8 cellular contexts compared by ENCODE assay signal in genomic region chr19:29715695-29716581, GRCh38. TPM values are rescaled to one million over a fixed set of nuclear protein-coding genes. Genes with fewer than 3 reads are reported as not detected.
DNase-seq lines count a peak whose midpoint lies in the region; ATAC-seq and TF ChIP-seq lines count a peak whose summit lies in the region.

No MANE protein-coding gene starts in this region.

- TF ChIP-seq CTCF in astrocyte of the spinal cord (IDR thresholded peaks at IDR 0.05; ENCODE audit: low read depth, low read length) (no peak), thoracic aorta (IDR thresholded peaks at IDR 0.05) (no peak)

- peaks cover 20 to 39% of the 10 kb centered on the region in 2 donors for H3K4me1 ChIP-seq in thoracic aorta (ENCODE audit: control insufficient read depth in 1 of 2, low read depth in 2 of 2)

- H3K4me1 Mint-ChIP-seq in activated naive CD4-positive, alpha-beta T cell treated with anti-CD3 and anti-CD28 coated beads for 36 hours (ENCODE audit: low read depth), result peaks cover 39% of the 10 kb centered on the region

- H3K36me3 ChIP-seq in thoracic aorta, result no peaks in the 10 kb centered on the region

- H3K9me3 ChIP-seq in thoracic aorta, result no peaks in the 10 kb centered on the region

- no peaks in the 10 kb centered on the region for H3K27me3 ChIP-seq in thoracic aorta (replicated peaks; ENCODE audit: insufficient read depth)

- H3K4me3 ChIP-seq in astrocyte of the spinal cord (ENCODE audit: low read depth, low read length) (peak overlapping the region; percentile 73), thoracic aorta (peak overlapping the region; percentile 100)

- peaks cover 13% of the 10 kb centered on the region for H3K36me3 Mint-ChIP-seq in activated naive CD4-positive, alpha-beta T cell treated with anti-CD3 and anti-CD28 coated beads for 36 hours (ENCODE audit: low read depth)

- intact Hi-C loops in activated naive CD4-positive, alpha-beta T cell treated with anti-CD3 and anti-CD28 coated beads for 36 hours (cut with micrococcal nuclease), result loop anchor here (1.0 to 10.0 kb wide), 10 partner anchors 11 to 509 kb away; partner anchors contain the start of genes CCNE1, PLEKHF1 and POP4
- intact Hi-C loops in left colon (cut with DNase I, micrococcal nuclease), result loop anchor here (5.0 to 10.0 kb wide), 2 partner anchors 101 to 109 kb away; partner anchors contain the start of gene POP4 (in 1 of the 2)

- H3K27ac Mint-ChIP-seq in activated naive CD4-positive, alpha-beta T cell treated with anti-CD3 and anti-CD28 coated beads for 36 hours, result peak overlapping the region; percentile 97

- no peaks in the 10 kb centered on the region for H3K27me3 Mint-ChIP-seq in activated naive CD4-positive, alpha-beta T cell treated with anti-CD3 and anti-CD28 coated beads for 36 hours (ENCODE audit: low read depth)

- ATAC-seq in left colon (peak; percentile 60), thoracic aorta (ENCODE audit: insufficient number of reproducible peaks, low FRiP score, low read depth) (no peak)

- peak overlapping the region; percentile 90 to 95 for H3K27ac ChIP-seq in thoracic aorta

- CTCF ChIA-PET in activated naive CD4-positive, alpha-beta T cell treated with anti-CD3 and anti-CD28 coated beads for 36 hours (lab: Charles Lee), result interaction anchor here (0.5 to 7.7 kb wide), 38 partner anchors 9 to 1922 kb away, joined by 3 to 145 read pairs (median 5); partner anchors contain the start of genes PLEKHF1 and POP4

- in situ Hi-C loops in KBM-7 (cut with MboI; ENCODE audit: low pct_unique_long_range_greater_than_20kb, low sequenced_read_pairs) (no loop called here), astrocyte of the spinal cord (cut with HindIII; ENCODE audit: low sequenced_read_pairs) (no loop called here)

- DNase-seq in activated naive CD4-positive, alpha-beta T cell treated with anti-CD3 and anti-CD28 coated beads for 36 hours, result no peak
- no peak for DNase-seq in activated naive CD4-positive, alpha-beta T cell treated with Interleukin-2 at 50 U/mL for 16 hours
- DNase-seq in KBM-7 (peak; percentile 17), astrocyte of the spinal cord (ENCODE audit: low read depth, low spot score) (peak; percentile 9), left colon (peak; percentile 46 to 47), thoracic aorta (ENCODE audit: low spot score) (no peak), NCI-H1092 treated with DMSO at 0.1 percent for 48 hours (lab: John Stamatoyannopoulos, UW) (no peak)
- no peak for DNase-seq in stimulated activated CD4-positive, alpha-beta T cell treated with anti-CD3 and anti-CD28 coated beads, Interleukin-12 subunit alpha, Interleukin-12 subunit beta, amount 100 ng/mL, for 4 hours

- H3K9me3 Mint-ChIP-seq in activated naive CD4-positive, alpha-beta T cell treated with anti-CD3 and anti-CD28 coated beads for 36 hours, result no peaks in the 10 kb centered on the region

- H3K4me3 Mint-ChIP-seq in activated naive CD4-positive, alpha-beta T cell treated with anti-CD3 and anti-CD28 coated beads for 36 hours, result peak overlapping the region; percentile 92

RNA-seq across cellular contexts. Expression of gene C19orf12, which starts 0.9 kb away (rescaled TPM):
- 10 to 100 TPM; 21.6 to 24.3 TPM for total RNA-seq in activated naive CD4-positive, alpha-beta T cell treated with anti-CD3 and anti-CD28 coated beads for 36 hours
- total RNA-seq in left colon, result 10 to 100 TPM; 16.2 to 19.3 TPM
- total RNA-seq in thoracic aorta, result 10 to 100 TPM; 36.1 to 46.4 TPM

RNA-seq across cellular contexts. Expression of gene PLEKHF1, which starts 50.7 kb away (rescaled TPM):
- 10 to 100 TPM; 20.7 to 21.0 TPM for total RNA-seq in activated naive CD4-positive, alpha-beta T cell treated with anti-CD3 and anti-CD28 coated beads for 36 hours
- total RNA-seq in left colon (1 to 10 TPM; 2.8 to 3.7 TPM), thoracic aorta (10 to 100 TPM; 21.4 to 56.2 TPM)

Comparison
In these comparisons a context has a peak if more than half of its experiments do, and no peak if none do; other contexts are left out.
1. DNase-seq: peak in KBM-7 (single experiment), astrocyte of the spinal cord (single experiment) and left colon (2 of 2); none in activated naive CD4-positive, alpha-beta T cell treated with anti-CD3 and anti-CD28 coated beads for 36 hours (single experiment), activated naive CD4-positive, alpha-beta T cell treated with Interleukin-2 at 50 U/mL for 16 hours (single experiment), thoracic aorta (single experiment), NCI-H1092 treated with DMSO at 0.1 percent for 48 hours (single experiment) and stimulated activated CD4-positive, alpha-beta T cell treated with anti-CD3 and anti-CD28 coated beads, Interleukin-12 subunit alpha, Interleukin-12 subunit beta, amount 100 ng/mL, for 4 hours (single experiment).
2. RNA of gene PLEKHF1, which starts 50.7 kb away (total RNA-seq): 21.4 to 56.2 TPM in thoracic aorta and 20.7 to 21.0 TPM in activated naive CD4-positive, alpha-beta T cell treated with anti-CD3 and anti-CD28 coated beads for 36 hours; 2.8 to 3.7 TPM in left colon; every median in the first group is over 4 times any median in the second.